19 cellular contexts compared by ENCODE assay signal in the genomic region with DNA sequence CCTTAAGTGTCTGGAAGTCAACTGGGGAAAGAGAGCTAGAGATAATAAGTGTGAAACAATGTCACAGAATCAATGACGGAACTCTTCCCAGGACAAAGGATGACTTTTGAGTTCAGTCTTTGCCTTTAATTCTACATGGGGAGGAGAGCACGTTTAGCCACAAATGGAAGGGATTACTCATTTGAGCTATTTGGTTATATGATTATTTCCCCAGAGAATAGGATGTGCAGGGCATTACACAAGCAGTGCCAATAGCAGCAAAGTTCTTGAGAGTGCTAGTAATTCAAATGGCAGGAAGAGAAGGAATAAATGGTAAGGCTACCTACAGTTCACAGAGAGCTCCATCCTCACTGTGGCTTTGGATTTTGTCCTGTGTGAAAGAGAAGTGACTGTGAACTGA. TPM values are rescaled to one million over a fixed set of nuclear protein-coding genes. Genes with fewer than 3 reads are reported as not detected.
A peak's percentile ranks its signal among the peaks of the same experiment; 100 is the strongest.
DNase-seq lines count a peak whose midpoint lies in the region; ATAC-seq and TF ChIP-seq lines count a peak whose summit lies in the region.
"Had no signal": no experiment of that assay in that cellular context is flagged by ENCODE, and none has a peak within 500 bp of the region (broad histone marks: within the 10 kb centered on the region; RNA-seq: fewer than 3 reads in every experiment).

No MANE protein-coding gene starts in this region.

- H3K27ac ChIP-seq in PC-9 = peak overlapping the region; percentile 66; the same call in 1 of the 2 replicates
- H3K27ac ChIP-seq in esophagus squamous epithelium = peak overlapping the region in 3 of 4 donors; percentile 76 to 80 (median 77)
- H3K27ac ChIP-seq: heart right ventricle, SK-N-MC had no signal

- H3K36me3 ChIP-seq in PC-9 (ENCODE audit: low read depth) (peaks cover 57% of the 10 kb centered on the region), esophagus squamous epithelium (no peaks in the 10 kb centered on the region)

- DNase-seq in AG20443 (ENCODE audit: low spot score) (peak; percentile 49), PC-9 (no peak), esophagus squamous epithelium (lab: John Stamatoyannopoulos, UW) (no peak), skeletal muscle cell (ENCODE audit: low read depth) (peak; percentile 77), inferior parietal cortex (ENCODE audit: extremely low spot score) (no peak), lower leg skin (ENCODE audit: low spot score in 2 of 2) (no peak)
- no peak for DNase-seq in activated T-cell treated with anti-CD3 and anti-CD28 coated beads, Interleukin-2, amount 50 U/mL, for 1 hour
- DNase-seq: activated CD4-positive, alpha-beta T cell treated with anti-CD3 and anti-CD28 coated beads, Interleukin-2, amount 10 ng/mL, durations not matched to agents 7 days and 5 days; activated naive CD4-positive, alpha-beta T cell treated with anti-CD3 and anti-CD28 coated beads, Interleukin-2, amount 50 U/mL, for 16 hours; activated T-cell treated with anti-CD3 and anti-CD28 coated beads for 4 hours; DMS 273 treated with DMSO at 0.1 percent for 48 hours; heart right ventricle; kidney glomerular epithelial cell; NCI-H187; NCI-H510A; nucleus accumbens; small intestine had no signal

- ATAC-seq in GM19467 (IDR thresholded peaks at IDR 0.05; ENCODE audit: unreplicated experiment) = no peak
- ATAC-seq: heart right ventricle had no signal

- peaks cover 84% of the 10 kb centered on the region for H3K4me1 ChIP-seq in PC-9 (replicated peaks; ENCODE audit: insufficient read depth)
- peaks cover 18 to 97% (median 48%) of the 10 kb centered on the region in 3 donors for H3K4me1 ChIP-seq in esophagus squamous epithelium

- H3K4me3 ChIP-seq in PC-9 (no peak overlapping the region), esophagus squamous epithelium (no peak overlapping the region), skeletal muscle cell (ENCODE audit: low read depth, low read length) (no peak overlapping the region), lower leg skin (ENCODE audit: low read depth, poor library complexity, severe bottlenecking) (no peak overlapping the region)
- H3K4me3 ChIP-seq: heart right ventricle, SK-N-MC had no signal

- POLR2A ChIA-PET in PC-9 (lab: Charles Lee; ENCODE audit: unreplicated experiment) = interaction anchor here (0.6 kb wide), 1 partner anchor 68 kb away, joined by 3 read pairs; no protein-coding TSS in a partner anchor

- H3F3A ChIP-seq in PC-9 (ENCODE audit: insufficient read depth, low read depth) = peaks cover 52% of the 10 kb centered on the region

- TF ChIP-seq POLR2A in esophagus squamous epithelium (IDR thresholded peaks at IDR 0.05) (no peak), lower leg skin (IDR thresholded peaks at IDR 0.05) (no peak)

- H3K9me3 ChIP-seq in PC-9 (ENCODE audit: insufficient read depth, low read depth) (no peaks in the 10 kb centered on the region), esophagus squamous epithelium (no peaks in the 10 kb centered on the region)
- H3K9me3 ChIP-seq: heart right ventricle had no signal

- peaks cover 99% of the 10 kb centered on the region for H3K79me2 ChIP-seq in PC-9 (ENCODE audit: low read depth)

- intact Hi-C loops in PC-9 (cut with micrococcal nuclease; ENCODE audit: unreplicated experiment) (no loop called here), esophagus squamous epithelium (cut with DNase I) (no loop called here), lower leg skin (cut with DNase I; ENCODE audit: low total_unique reads) (loop anchor here (10.0 kb wide), 1 partner anchor 90 kb away; no protein-coding TSS in a partner anchor)

- H3K9me2 ChIP-seq in PC-9 (ENCODE audit: insufficient read depth) = no peaks in the 10 kb centered on the region

- no peak overlapping the region for H2AFZ ChIP-seq in PC-9

- CTCF ChIA-PET in PC-9 (lab: Charles Lee) = interaction anchor here (1.1 kb wide), 1 partner anchor 231 kb away, joined by 4 read pairs; no protein-coding TSS in a partner anchor

- 38 to 56% methylated on average over 2 of the region's 2 CpGs for WGBS in esophagus squamous epithelium, 2 donors
- WGBS in lower leg skin, 2 donors = 50% methylated on average over 2 of the region's 2 CpGs

- no TSS peak for BruUV-seq in PC-9 (replicated peaks; lab: Mats Ljungman, UMichigan)

- H3K4me2 ChIP-seq in PC-9 = peak overlapping the region; percentile 11

- peaks cover 52% of the 10 kb centered on the region for H4K20me1 ChIP-seq in PC-9 (ENCODE audit: insufficient read depth)

- TF ChIP-seq CTCF in PC-9 (conservative IDR thresholded peaks at IDR 0.05) = no peak
- TF ChIP-seq CTCF in esophagus squamous epithelium (IDR thresholded peaks at IDR 0.05) = no peak
- no peak for TF ChIP-seq CTCF in lower leg skin (IDR thresholded peaks at IDR 0.05)

- H3K27me3 ChIP-seq in PC-9 (ENCODE audit: insufficient read depth, low read depth) (no peaks in the 10 kb centered on the region), esophagus squamous epithelium (peaks cover 0 to 5% (median 0%) of the 10 kb centered on the region in 4 donors)

RNA-seq across cellular contexts. Expression of a gene that starts 6.0 kb away (rescaled TPM):
- total RNA-seq in PC-9 (2021) (324 and 342 TPM in 2 replicates), esophagus squamous epithelium (100 to 1,000 TPM in 1 of 4 donors, 10 to 100 TPM in 3; 66.1 to 108 (median 72.3) TPM), lower leg skin (100 to 1,000 TPM; 224 to 292 (median 233) TPM)
- total RNA-seq: activated CD4-positive, alpha-beta T cell treated with anti-CD3 and anti-CD28 coated beads, Interleukin-2, amount 10 ng/mL, durations not matched to agents 7 days and 5 days had no signal

Comparison
In these comparisons a context has a peak if more than half of its experiments do, and no peak if none do; other contexts are left out.
1. DNase-seq: peak in AG20443 (single experiment) and skeletal muscle cell (single experiment); none in PC-9 (0 of 2), esophagus squamous epithelium (single experiment), inferior parietal cortex (single experiment), activated T-cell treated with anti-CD3 and anti-CD28 coated beads, Interleukin-2, amount 50 U/mL, for 1 hour (single experiment) and lower leg skin (0 of 2).